In the genomic region with DNA sequence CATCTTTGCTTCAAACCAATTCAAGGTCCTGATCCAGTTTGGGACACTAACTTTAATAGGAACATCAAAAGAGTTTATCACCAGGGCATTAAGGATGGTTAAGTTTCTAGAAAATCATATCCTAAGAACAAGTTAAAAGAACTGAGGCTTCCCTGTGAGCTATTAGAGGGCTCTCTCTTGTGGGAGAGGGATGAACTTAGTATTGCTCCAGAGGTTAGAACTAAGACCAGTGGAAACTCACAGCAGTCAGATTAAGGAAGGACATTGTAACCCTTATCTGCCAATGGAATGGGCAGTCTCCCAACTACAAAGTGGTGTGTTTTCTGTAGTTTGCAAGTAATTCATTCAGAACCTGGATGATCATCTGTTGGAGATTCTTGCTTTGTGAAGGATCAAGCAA, we compare ENCODE assay signal across 26 cellular contexts. TPM values are rescaled to one million over a fixed set of nuclear protein-coding genes. Genes with fewer than 3 reads are reported as not detected.
DNase-seq lines count a peak whose midpoint lies in the region; ATAC-seq, FAIRE-seq and TF ChIP-seq lines count a peak whose summit lies in the region.
"Had no signal": no experiment of that assay in that cellular context is flagged by ENCODE, and none has a peak within 500 bp of the region (broad histone marks: within the 10 kb centered on the region; RNA-seq: fewer than 3 reads in every experiment).

No MANE protein-coding gene starts in this region.

- H3K4me3 Mint-ChIP-seq in astrocyte (ENCODE audit: unreplicated experiment) = no peak overlapping the region
- H3K4me3 Mint-ChIP-seq: activated naive CD8-positive, alpha-beta T cell treated with anti-CD3 and anti-CD28 coated beads, Interleukin-2, amount 50 U/mL, for 24 hours; CD4-positive, CD25-positive, alpha-beta regulatory T cell; GM23338; immature natural killer cell; naive thymus-derived CD4-positive, alpha-beta T cell; stimulated activated effector memory CD8-positive, alpha-beta T cell treated with anti-CD3 and anti-CD28 coated beads, Interleukin-12 subunit alpha, Interleukin-12 subunit beta, amount 100 ng/mL, for 72 hours had no signal

- no peak overlapping the region for H3K9ac ChIP-seq in astrocyte (ENCODE audit: low read length)

- TF ChIP-seq CTCF in cardiac muscle cell (IDR thresholded peaks at IDR 0.05; ENCODE audit: low read depth, low read length) (peak; percentile 25), astrocyte (IDR thresholded peaks at IDR 0.05; ENCODE audit: insufficient read depth, low read depth, low read length) (no peak), fibroblast of villous mesenchyme (IDR thresholded peaks at IDR 0.05; ENCODE audit: insufficient read depth, low read depth, low read length) (peak; percentile 35), upper lobe of right lung (IDR thresholded peaks at IDR 0.05) (no peak), tibial nerve (IDR thresholded peaks at IDR 0.05) (no peak)

- DNase-seq in cardiac muscle cell (ENCODE audit: low read depth in 1 of 2, low spot score in 1 of 2) (peak in 1 of 2 donors; percentile 67), Right ventricle myocardium inferior (ENCODE audit: missing footprints) (no peak), astrocyte (ENCODE audit: low read depth) (no peak), fibroblast of villous mesenchyme (ENCODE audit: low read depth) (peak; percentile 56), aorta (no peak), upper lobe of right lung (no peak), NCI-H1417 treated with DMSO at 0.1 percent for 48 hours (lab: John Stamatoyannopoulos, UW) (no peak), tibial nerve (ENCODE audit: low spot score in 2 of 2) (no peak)
- DNase-seq: 8988T; activated CD4-positive, CD25-positive, alpha-beta regulatory T cell; activated naive CD8-positive, alpha-beta T cell treated with anti-CD3 and anti-CD28 coated beads, Interleukin-2, amount 50 U/mL, for 24 hours; CD4-positive, CD25-positive, alpha-beta regulatory T cell; DMS153; immature natural killer cell; mammary epithelial cell; naive thymus-derived CD4-positive, alpha-beta T cell; NCI-H1694 treated with DMSO at 0.1 percent for 48 hours; NCI-H446 treated with DMSO at 0.1 percent for 48 hours; posterior cingulate gyrus; SHP77 treated with DMSO at 0.1 percent for 48 hours had no signal

- H3K9me3 ChIP-seq in cardiac muscle cell (ENCODE audit: low read depth) (no peaks in the 10 kb centered on the region), astrocyte (ENCODE audit: insufficient read depth, low read depth, low read length) (no peaks in the 10 kb centered on the region), aorta (ENCODE audit: control insufficient read depth, low read length) (no peaks in the 10 kb centered on the region), upper lobe of right lung (no peaks in the 10 kb centered on the region), tibial nerve (no peaks in the 10 kb centered on the region)

- peaks cover 3% of the 10 kb centered on the region for H3K9me3 Mint-ChIP-seq in astrocyte (ENCODE audit: unreplicated experiment)
- H3K9me3 Mint-ChIP-seq: activated naive CD8-positive, alpha-beta T cell treated with anti-CD3 and anti-CD28 coated beads, Interleukin-2, amount 50 U/mL, for 24 hours; CD4-positive, CD25-positive, alpha-beta regulatory T cell; GM23338; stimulated activated effector memory CD8-positive, alpha-beta T cell treated with anti-CD3 and anti-CD28 coated beads, Interleukin-12 subunit alpha, Interleukin-12 subunit beta, amount 100 ng/mL, for 72 hours had no signal

- peaks cover 48% of the 10 kb centered on the region for H3K4me1 ChIP-seq in cardiac muscle cell (ENCODE audit: low read depth)
- H3K4me1 ChIP-seq in astrocyte (ENCODE audit: insufficient read depth, low read length) = no peaks in the 10 kb centered on the region
- no peaks in the 10 kb centered on the region for H3K4me1 ChIP-seq in aorta (ENCODE audit: control insufficient read depth in 1 of 2, insufficient read depth in 2 of 2, low read length in 2 of 2)
- no peaks in the 10 kb centered on the region for H3K4me1 ChIP-seq in upper lobe of right lung
- H3K4me1 ChIP-seq in tibial nerve = peaks cover 0 to 4% (median 0%) of the 10 kb centered on the region in 4 donors

- intact Hi-C loops in Right ventricle myocardium inferior (cut with DNase I) = loop anchor here (10.0 kb wide), 1 partner anchor 465 kb away; a partner anchor contains a TSS
- intact Hi-C loops in aorta (cut with DNase I) = loop anchor here (5.0 to 10.0 kb wide), 5 partner anchors 465 to 568 kb away; a partner anchor contains a TSS
- intact Hi-C loops in upper lobe of right lung (cut with DNase I) = no loop called here

- H2AFZ ChIP-seq in astrocyte (ENCODE audit: low read depth, low read length) = no peak overlapping the region
- H2AFZ ChIP-seq: GM23338 had no signal

- TF ChIP-seq POLR2A in tibial nerve (IDR thresholded peaks at IDR 0.05) = no peak

- H3K27me3 ChIP-seq in cardiac muscle cell = no peaks in the 10 kb centered on the region
- peaks cover 2% of the 10 kb centered on the region for H3K27me3 ChIP-seq in astrocyte (ENCODE audit: insufficient read depth, low read length)
- H3K27me3 ChIP-seq in aorta (ENCODE audit: control insufficient read depth in 1 of 2, insufficient read depth in 2 of 2, low read length in 1 of 2) = no peaks in the 10 kb centered on the region
- H3K27me3 ChIP-seq in upper lobe of right lung = peaks cover 5% of the 10 kb centered on the region
- H3K27me3 ChIP-seq in tibial nerve = no peaks in the 10 kb centered on the region

- H3K27me3 Mint-ChIP-seq in astrocyte (ENCODE audit: low read depth, unreplicated experiment) = peaks cover 2% of the 10 kb centered on the region

- H4K20me1 ChIP-seq in astrocyte (ENCODE audit: insufficient read depth, low read length) = no peaks in the 10 kb centered on the region

- H3K4me2 ChIP-seq in astrocyte (ENCODE audit: low read length) = no peak overlapping the region
- H3K4me2 ChIP-seq: GM23338 had no signal

- H3K4me1 Mint-ChIP-seq in astrocyte (ENCODE audit: low read depth, unreplicated experiment) = peaks cover 6% of the 10 kb centered on the region

- no peak overlapping the region for H3K4me3 ChIP-seq in cardiac muscle cell
- H3K4me3 ChIP-seq in astrocyte (ENCODE audit: insufficient read depth, low read depth, low read length) = no peak overlapping the region
- no peak overlapping the region for H3K4me3 ChIP-seq in fibroblast of villous mesenchyme (ENCODE audit: low read depth, low read length)
- no peak overlapping the region for H3K4me3 ChIP-seq in aorta (ENCODE audit: low read length in 2 of 2)
- no peak overlapping the region for H3K4me3 ChIP-seq in upper lobe of right lung
- H3K4me3 ChIP-seq in tibial nerve = no peak overlapping the region
- H3K4me3 ChIP-seq: GM23338 had no signal

- no peaks in the 10 kb centered on the region for H3K36me3 Mint-ChIP-seq in astrocyte (ENCODE audit: low read depth, unreplicated experiment)
- H3K36me3 Mint-ChIP-seq: CD4-positive, CD25-positive, alpha-beta regulatory T cell; immature natural killer cell; naive thymus-derived CD4-positive, alpha-beta T cell; stimulated activated effector memory CD8-positive, alpha-beta T cell treated with anti-CD3 and anti-CD28 coated beads, Interleukin-12 subunit alpha, Interleukin-12 subunit beta, amount 100 ng/mL, for 72 hours had no signal

- no peaks in the 10 kb centered on the region for H3K36me3 ChIP-seq in cardiac muscle cell
- no peaks in the 10 kb centered on the region for H3K36me3 ChIP-seq in astrocyte (ENCODE audit: insufficient read depth, low read length)
- H3K36me3 ChIP-seq in aorta (ENCODE audit: control insufficient read depth in 1 of 2, insufficient read depth in 2 of 2, low read length in 1 of 2) = no peaks in the 10 kb centered on the region
- no peaks in the 10 kb centered on the region for H3K36me3 ChIP-seq in upper lobe of right lung
- H3K36me3 ChIP-seq in tibial nerve = no peaks in the 10 kb centered on the region

- no peak overlapping the region for H3K27ac Mint-ChIP-seq in astrocyte (ENCODE audit: unreplicated experiment)
- H3K27ac Mint-ChIP-seq: activated naive CD8-positive, alpha-beta T cell treated with anti-CD3 and anti-CD28 coated beads, Interleukin-2, amount 50 U/mL, for 24 hours; CD4-positive, CD25-positive, alpha-beta regulatory T cell; GM23338; immature natural killer cell; naive thymus-derived CD4-positive, alpha-beta T cell; stimulated activated effector memory CD8-positive, alpha-beta T cell treated with anti-CD3 and anti-CD28 coated beads, Interleukin-12 subunit alpha, Interleukin-12 subunit beta, amount 100 ng/mL, for 72 hours had no signal

- H3K27ac ChIP-seq in cardiac muscle cell (no peak overlapping the region), astrocyte (ENCODE audit: low read depth, low read length) (no peak overlapping the region), aorta (ENCODE audit: low read depth in 1 of 2, low read length in 2 of 2) (no peak overlapping the region), upper lobe of right lung (no peak overlapping the region), tibial nerve (no peak overlapping the region)

- no peak for ATAC-seq in Right ventricle myocardium inferior
- ATAC-seq in aorta (ENCODE audit: low FRiP score) = peak; percentile 33
- no peak for ATAC-seq in upper lobe of right lung
- ATAC-seq: activated naive CD8-positive, alpha-beta T cell treated with anti-CD3 and anti-CD28 coated beads, Interleukin-2, amount 50 U/mL, for 24 hours; GM23338; naive thymus-derived CD4-positive, alpha-beta T cell; stimulated activated effector memory CD8-positive, alpha-beta T cell treated with anti-CD3 and anti-CD28 coated beads, Interleukin-12 subunit alpha, Interleukin-12 subunit beta, amount 100 ng/mL, for 72 hours had no signal

- TF ChIP-seq EP300 in tibial nerve (IDR thresholded peaks at IDR 0.05) = no peak

- H3K79me2 ChIP-seq in astrocyte (ENCODE audit: insufficient read depth, low read length) = no peaks in the 10 kb centered on the region

- peak; percentile 47 for FAIRE-seq in astrocyte (lab: Jason Lieb, UNC)

RNA-seq across cellular contexts. Expression of a gene that starts 36.8 kb away (rescaled TPM):
- total RNA-seq in cardiac muscle cell (0.11 TPM in 1 of 2 replicates, not detected in the other), Right ventricle myocardium inferior (0.95 TPM), astrocyte (not detected in 2 replicates), fibroblast of villous mesenchyme (not detected in 2 replicates), aorta (not detected), upper lobe of right lung (not detected), tibial nerve (not detected)
- polyA plus RNA-seq in cardiac muscle cell (0.66 TPM in 1 of 2 replicates, not detected in the other), aorta (not detected)
- total RNA-seq: CD4-positive, CD25-positive, alpha-beta regulatory T cell; cerebellum; glomerular endothelial cell; GM23338; mammary epithelial cell; naive thymus-derived CD4-positive, alpha-beta T cell; T-helper 2 cell treated with Interferon-gamma antibody and Interleukin-4, amounts not matched to agents 100 ng/mL and 5 ng/mL, for 36 hours had no signal
- polyA plus RNA-seq: CD4-positive, CD25-positive, alpha-beta regulatory T cell; GM23338; immature natural killer cell; mammary epithelial cell; naive thymus-derived CD4-positive, alpha-beta T cell; thymus had no signal

Comparison
In these comparisons a context has a peak if more than half of its experiments do, and no peak if none do; other contexts are left out.
1. CTCF ChIP-seq: peak in cardiac muscle cell (single experiment) and fibroblast of villous mesenchyme (single experiment); none in astrocyte (single experiment), upper lobe of right lung (single experiment) and tibial nerve (0 of 5).